ENCODE assay signal across 10 cellular contexts in genomic region chr17:31580331-31581021, GRCh38.
A peak's percentile ranks its signal among the peaks of the same experiment; 100 is the strongest.
DNase-seq lines count a peak whose midpoint lies in the region; ATAC-seq, FAIRE-seq and TF ChIP-seq lines count a peak whose summit lies in the region.
"Had no signal": no experiment of that assay in that cellular context is flagged by ENCODE, and none has a peak within 500 bp of the region (broad histone marks: within the 10 kb centered on the region; RNA-seq: fewer than 3 reads in every experiment).

No MANE protein-coding gene starts in this region.

- no peak overlapping the region for H2AFZ ChIP-seq in keratinocyte (ENCODE audit: control insufficient read depth, low read length)

- H3K36me3 ChIP-seq in keratinocyte (ENCODE audit: control insufficient read depth in 2 of 2, extremely low read depth in 1 of 2, insufficient read depth in 2 of 2, low read length in 2 of 2), result peaks cover 5 to 13% of the 10 kb centered on the region in 2 experiments

- H3K4me1 Mint-ChIP-seq in HFFc6 (ENCODE audit: low read depth) (peaks cover 78% of the 10 kb centered on the region), WTC11 (no peaks in the 10 kb centered on the region)
- no peaks in the 10 kb centered on the region for H3K4me1 Mint-ChIP-seq in activated T-helper 17 cell treated with anti-CD3 and anti-CD28 coated beads, Interleukin-2, amount 50 U/mL, for 72 hours
- peaks cover 23% of the 10 kb centered on the region for H3K4me1 Mint-ChIP-seq in stimulated activated naive CD8-positive, alpha-beta T cell treated with anti-CD3 and anti-CD28 coated beads, Interleukin-15, amount 100 ng/mL, for 72 hours

- H3K36me3 Mint-ChIP-seq in HFFc6 (ENCODE audit: low read depth) (peaks cover 57% of the 10 kb centered on the region), WTC11 (no peaks in the 10 kb centered on the region)
- no peaks in the 10 kb centered on the region for H3K36me3 Mint-ChIP-seq in activated T-helper 17 cell treated with anti-CD3 and anti-CD28 coated beads, Interleukin-2, amount 50 U/mL, for 72 hours (ENCODE audit: low read depth)

- no peak for FAIRE-seq in keratinocyte (lab: Jason Lieb, UNC)

- H3K4me1 ChIP-seq in keratinocyte (ENCODE audit: control insufficient read depth, extremely low read depth, insufficient read depth, low read length), result peaks cover 27% of the 10 kb centered on the region

- H3K9me3 ChIP-seq in keratinocyte (ENCODE audit: control insufficient read depth, low read depth, low read length), result no peaks in the 10 kb centered on the region

- TF ChIP-seq CTCF in HFFc6 (IDR thresholded peaks at IDR 0.05), result no peak
- no peak for TF ChIP-seq CTCF in keratinocyte (optimal IDR thresholded peaks at IDR 0.05 in 1 of 3, IDR thresholded peaks at IDR 0.05 in 1 of 3, conservative IDR thresholded peaks at IDR 0.05 in 1 of 3; ENCODE audit: extremely low read depth in 1 of 3, insufficient read depth in 2 of 3, low read length in 3 of 3)
- TF ChIP-seq CTCF in WTC11 (IDR thresholded peaks at IDR 0.05), result no peak

- no peaks in the 10 kb centered on the region for H4K20me1 ChIP-seq in keratinocyte (ENCODE audit: control insufficient read depth, extremely low read depth, insufficient read depth, low read length)

- peak overlapping the region; percentile 89 for H3K27ac Mint-ChIP-seq in HFFc6
- H3K27ac Mint-ChIP-seq in activated T-helper 17 cell treated with anti-CD3 and anti-CD28 coated beads, Interleukin-2, amount 50 U/mL, for 72 hours, result no peak overlapping the region
- no peak overlapping the region for H3K27ac Mint-ChIP-seq in stimulated activated naive CD8-positive, alpha-beta T cell treated with anti-CD3 and anti-CD28 coated beads, Interleukin-15, amount 100 ng/mL, for 72 hours
- no peak overlapping the region; the same call in 1 of the 2 replicates for H3K27ac Mint-ChIP-seq in WTC11
- H3K27ac Mint-ChIP-seq: T-helper 1 cell treated with Interleukin-12 subunit alpha and Interleukin-12 subunit beta and Interleukin-4 antibody, amounts not matched to agents 30 μg/mL and 1 μg/mL, for 36 hours had no signal

- ATAC-seq in activated T-helper 17 cell treated with anti-CD3 and anti-CD28 coated beads, Interleukin-2, amount 50 U/mL, for 72 hours (replicated peaks), result peak; percentile 88
- ATAC-seq in stimulated activated naive CD8-positive, alpha-beta T cell treated with anti-CD3 and anti-CD28 coated beads, Interleukin-15, amount 100 ng/mL, for 72 hours, result peak; percentile 75
- ATAC-seq in GM19328 (IDR thresholded peaks at IDR 0.05; ENCODE audit: unreplicated experiment) (no peak), WTC11 (no peak)

- peak overlapping the region; percentile 38 for H3K4me2 ChIP-seq in keratinocyte (ENCODE audit: control insufficient read depth, extremely low read depth, insufficient read depth, low read depth, low read length)

- H3K9me1 ChIP-seq in keratinocyte (ENCODE audit: control insufficient read depth, extremely low read depth, insufficient read depth, low read length), result no peaks in the 10 kb centered on the region

- peak; percentile 72 for DNase-seq in HFFc6
- no peak for DNase-seq in keratinocyte (ENCODE audit: low read depth, low spot score)
- no peak for DNase-seq in stimulated activated naive CD8-positive, alpha-beta T cell treated with anti-CD3 and anti-CD28 coated beads, Interleukin-15, amount 100 ng/mL, for 72 hours
- no peak for DNase-seq in activated CD8-positive, alpha-beta memory T cell treated with anti-CD3 and anti-CD28 coated beads, Interleukin-2, amount 50 U/mL, for 4 hours
- DNase-seq in NCI-H2227 (lab: John Stamatoyannopoulos, UW; ENCODE audit: unreplicated experiment), result no peak
- DNase-seq in WTC11 (ENCODE audit: low spot score), result no peak
- DNase-seq: glutamatergic neuron had no signal

- H3K27me3 Mint-ChIP-seq in HFFc6 (ENCODE audit: insufficient read depth) (peaks cover 2% of the 10 kb centered on the region), WTC11 (ENCODE audit: low read depth) (no peaks in the 10 kb centered on the region)
- H3K27me3 Mint-ChIP-seq in activated T-helper 17 cell treated with anti-CD3 and anti-CD28 coated beads, Interleukin-2, amount 50 U/mL, for 72 hours, result no peaks in the 10 kb centered on the region
- H3K27me3 Mint-ChIP-seq in stimulated activated naive CD8-positive, alpha-beta T cell treated with anti-CD3 and anti-CD28 coated beads, Interleukin-15, amount 100 ng/mL, for 72 hours, result peaks cover 9% of the 10 kb centered on the region

- H3K27ac ChIP-seq in keratinocyte (ENCODE audit: control insufficient read depth, insufficient read depth, low read length), result peak overlapping the region; percentile 41

- H3K9me3 Mint-ChIP-seq in HFFc6 (no peaks in the 10 kb centered on the region), WTC11 (peaks cover 4% of the 10 kb centered on the region)
- no peaks in the 10 kb centered on the region for H3K9me3 Mint-ChIP-seq in activated T-helper 17 cell treated with anti-CD3 and anti-CD28 coated beads, Interleukin-2, amount 50 U/mL, for 72 hours
- H3K9me3 Mint-ChIP-seq in stimulated activated naive CD8-positive, alpha-beta T cell treated with anti-CD3 and anti-CD28 coated beads, Interleukin-15, amount 100 ng/mL, for 72 hours, result no peaks in the 10 kb centered on the region
- H3K9me3 Mint-ChIP-seq: T-helper 1 cell treated with Interleukin-12 subunit alpha and Interleukin-12 subunit beta and Interleukin-4 antibody, amounts not matched to agents 30 μg/mL and 1 μg/mL, for 36 hours had no signal

- H3K79me2 ChIP-seq in keratinocyte (ENCODE audit: control insufficient read depth, insufficient read depth, low read length), result no peaks in the 10 kb centered on the region

- CTCF ChIA-PET in WTC11 (lab: Charles Lee), result interaction anchor here (1.6 to 2.4 kb wide), 2 partner anchors 23 to 262 kb away, joined by 5 to 10 read pairs; no protein-coding TSS in a partner anchor

- H3K4me3 Mint-ChIP-seq in HFFc6, result peak overlapping the region; percentile 45
- no peak overlapping the region for H3K4me3 Mint-ChIP-seq in activated T-helper 17 cell treated with anti-CD3 and anti-CD28 coated beads, Interleukin-2, amount 50 U/mL, for 72 hours
- H3K4me3 Mint-ChIP-seq in stimulated activated naive CD8-positive, alpha-beta T cell treated with anti-CD3 and anti-CD28 coated beads, Interleukin-15, amount 100 ng/mL, for 72 hours, result no peak overlapping the region
- no peak overlapping the region for H3K4me3 Mint-ChIP-seq in WTC11
- H3K4me3 Mint-ChIP-seq: T-helper 1 cell treated with Interleukin-12 subunit alpha and Interleukin-12 subunit beta and Interleukin-4 antibody, amounts not matched to agents 30 μg/mL and 1 μg/mL, for 36 hours had no signal

- POLR2A ChIA-PET in WTC11 (lab: Charles Lee), result interaction anchor here (0.5 to 1.4 kb wide), 2 partner anchors 20 to 726 kb away, joined by 3 read pairs; no protein-coding TSS in a partner anchor

- no peaks in the 10 kb centered on the region for H3K27me3 ChIP-seq in keratinocyte (ENCODE audit: control insufficient read depth, extremely low read depth, insufficient read depth, low read length)

- no peak overlapping the region for H3K4me3 ChIP-seq in keratinocyte (ENCODE audit: control insufficient read depth in 2 of 3, extremely low read depth in 1 of 3, insufficient read depth in 2 of 3, low read depth in 1 of 3, low read length in 3 of 3)

- H3K9ac ChIP-seq in keratinocyte (ENCODE audit: control insufficient read depth, extremely low read depth, insufficient read depth, low read length), result peak overlapping the region; percentile 42

- dilution Hi-C loops in keratinocyte (cut with MboI; ENCODE audit: extremely low pct_ligation_motif_present, low sequenced_read_pairs), result loop anchor here (25.0 kb wide), 1 partner anchor 107 kb away; no protein-coding TSS in a partner anchor

TF ChIP-seq in WTC11, 78 proteins besides CTCF, POLR2A, EP300 and RAD21 (continues in another document):
- TF ChIP-seq JUN (CRISPR knock-in tag; IDR thresholded peaks at IDR 0.05) (no peak), ELF4 (CRISPR knock-in tag; IDR thresholded peaks at IDR 0.05; ENCODE audit: low read depth) (no peak), OVOL2 (CRISPR knock-in tag; IDR thresholded peaks at IDR 0.05; ENCODE audit: borderline replicate concordance) (no peak), ATF6 (CRISPR knock-in tag; IDR thresholded peaks at IDR 0.05) (no peak), MXD4 (CRISPR knock-in tag; IDR thresholded peaks at IDR 0.05; ENCODE audit: borderline replicate concordance) (no peak), ATF3 (CRISPR knock-in tag; conservative IDR thresholded peaks at IDR 0.05) (no peak), ZNF263 (CRISPR knock-in tag; IDR thresholded peaks at IDR 0.05; ENCODE audit: low read depth) (no peak), ZSCAN18 (CRISPR knock-in tag; IDR thresholded peaks at IDR 0.05) (no peak), CREB1 (CRISPR knock-in tag; IDR thresholded peaks at IDR 0.05) (no peak), CREM (CRISPR knock-in tag; IDR thresholded peaks at IDR 0.05) (no peak), ATF1 (CRISPR knock-in tag; IDR thresholded peaks at IDR 0.05) (no peak)

Comparison
In these comparisons a context has a peak if more than half of its experiments do, and no peak if none do; other contexts are left out.
1. ATAC-seq: peak in activated T-helper 17 cell treated with anti-CD3 and anti-CD28 coated beads, Interleukin-2, amount 50 U/mL, for 72 hours (single experiment) and stimulated activated naive CD8-positive, alpha-beta T cell treated with anti-CD3 and anti-CD28 coated beads, Interleukin-15, amount 100 ng/mL, for 72 hours (single experiment); none in GM19328 (single experiment) and WTC11 (single experiment).